In genomic region chr14:37091651-37092050, GRCh38 we compare ENCODE assay signal across 18 cellular contexts.
"Had no signal": no experiment of that assay in that cellular context is flagged by ENCODE, and none has a peak within 500 bp of the region (broad histone marks: within the 10 kb centered on the region; RNA-seq: fewer than 3 reads in every experiment).

No MANE protein-coding gene starts in this region.

- H3K4me3 ChIP-seq: colonic mucosa, left ventricle myocardium inferior, suprapubic skin, vagina had no signal

- H3K9me3 ChIP-seq: colonic mucosa, left ventricle myocardium inferior, suprapubic skin, vagina had no signal

- ATAC-seq: activated CD4-positive, alpha-beta T cell treated with anti-CD3 and anti-CD28 coated beads for 36 hours; right cardiac atrium; stimulated activated naive CD8-positive, alpha-beta T cell treated with anti-CD3 and anti-CD28 coated beads, Interleukin-15, amount 100 ng/mL, for 72 hours; WTC11 had no signal

- H3K27me3 ChIP-seq: brain microvascular endothelial cell, colonic mucosa, suprapubic skin, vagina had no signal

- H3K27ac ChIP-seq: brain microvascular endothelial cell, colonic mucosa, left ventricle myocardium inferior, suprapubic skin, vagina had no signal

- H3K4me1 ChIP-seq: colonic mucosa, left ventricle myocardium inferior, suprapubic skin, vagina had no signal

- DNase-seq: activated CD4-positive, alpha-beta T cell treated with anti-CD3 and anti-CD28 coated beads for 36 hours; activated CD4-positive, alpha-beta T cell treated with anti-CD3 and anti-CD28 coated beads, Interleukin-2, amount 50 U/mL, for 48 hours; activated gamma-delta T cell treated with Interleukin-2 at 50 U/mL for 16 hours; brain microvascular endothelial cell; central memory CD4-positive, alpha-beta T cell; colonic mucosa; head of caudate nucleus; left ventricle myocardium inferior; mammary epithelial cell; naive B cell; right cardiac atrium; small intestine; stimulated activated CD4-positive, alpha-beta T cell treated with anti-CD3 and anti-CD28 coated beads, Interleukin-4, amount 100 ng/mL, for 1 hour; stimulated activated naive CD8-positive, alpha-beta T cell treated with anti-CD3 and anti-CD28 coated beads, Interleukin-15, amount 100 ng/mL, for 72 hours; trophoblast cell had no signal

- H3K36me3 ChIP-seq: brain microvascular endothelial cell, colonic mucosa, left ventricle myocardium inferior, suprapubic skin, vagina had no signal
